16 cellular contexts compared by ENCODE assay signal in the genomic region with DNA sequence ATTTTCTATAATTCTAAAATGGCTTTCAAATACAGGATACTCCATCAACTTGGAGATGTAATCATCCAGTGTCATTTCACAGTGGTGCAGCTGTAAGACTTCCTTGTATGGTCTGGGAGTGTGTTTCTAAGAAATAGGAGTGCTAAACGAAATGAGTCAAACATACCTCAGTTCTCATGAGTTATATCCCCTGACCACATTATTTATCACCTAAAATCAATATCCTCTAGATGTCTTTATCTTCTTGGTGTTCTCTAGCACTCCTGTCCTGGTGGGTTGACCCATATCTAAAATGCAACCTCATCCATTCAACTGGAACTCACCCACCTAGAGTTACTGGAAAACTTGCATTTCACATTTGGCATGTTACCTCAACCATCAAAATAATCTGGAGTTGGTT. TPM values are rescaled to one million over a fixed set of nuclear protein-coding genes. Genes with fewer than 3 reads are reported as not detected.
DNase-seq lines count a peak whose midpoint lies in the region.
"Had no signal": no experiment of that assay in that cellular context is flagged by ENCODE, and none has a peak within 500 bp of the region (broad histone marks: within the 10 kb centered on the region; RNA-seq: fewer than 3 reads in every experiment).

No MANE protein-coding gene starts in this region.

- peak overlapping the region; percentile 15 for H3K27ac Mint-ChIP-seq in activated CD4-positive, alpha-beta T cell treated with anti-CD3 and anti-CD28 coated beads, Interleukin-2, amount 10 ng/mL, durations not matched to agents 24 days and 14 days
- H3K27ac Mint-ChIP-seq: activated naive CD8-positive, alpha-beta T cell; CD4-positive, alpha-beta T cell had no signal

- H3K27me3 Mint-ChIP-seq in activated CD4-positive, alpha-beta T cell treated with anti-CD3 and anti-CD28 coated beads, Interleukin-2, amount 10 ng/mL, durations not matched to agents 24 days and 14 days, result peaks cover 7% of the 10 kb centered on the region
- H3K27me3 Mint-ChIP-seq: activated naive CD8-positive, alpha-beta T cell had no signal

- no peak overlapping the region for H3K4me3 Mint-ChIP-seq in activated CD4-positive, alpha-beta T cell treated with anti-CD3 and anti-CD28 coated beads, Interleukin-2, amount 10 ng/mL, durations not matched to agents 24 days and 14 days
- H3K4me3 Mint-ChIP-seq: activated naive CD8-positive, alpha-beta T cell; CD4-positive, alpha-beta T cell had no signal

- peaks cover 6% of the 10 kb centered on the region for H3K9me3 Mint-ChIP-seq in activated CD4-positive, alpha-beta T cell treated with anti-CD3 and anti-CD28 coated beads, Interleukin-2, amount 10 ng/mL, durations not matched to agents 24 days and 14 days
- H3K9me3 Mint-ChIP-seq: CD4-positive, alpha-beta T cell had no signal

- H3K4me3 ChIP-seq in skeletal muscle cell (ENCODE audit: low read depth, low read length), result no peak overlapping the region
- H3K4me3 ChIP-seq: GM12878, left lung, SJSA1 had no signal

- DNase-seq in activated CD4-positive, alpha-beta T cell treated with anti-CD3 and anti-CD28 coated beads, Interleukin-2, amount 10 ng/mL, durations not matched to agents 24 days and 14 days, result peak; percentile 65
- no peak for DNase-seq in activated CD4-positive, alpha-beta T cell treated with anti-CD3 and anti-CD28 coated beads for 1 hour
- DNase-seq in M059J (ENCODE audit: low read depth) (peak; percentile 76), dedifferentiated amniotic fluid mesenchymal stem cell (ENCODE audit: extremely low spot score) (peak; percentile 46), skeletal muscle cell (ENCODE audit: low read depth) (peak; percentile 67), AG20443 (ENCODE audit: low spot score) (no peak), DMS79 (lab: John Stamatoyannopoulos, UW) (no peak)
- no peak for DNase-seq in effector CD4-positive, alpha-beta T cell
- DNase-seq: CD4-positive, alpha-beta T cell; left lung; NCI-H1417 treated with DMSO at 0.1 percent for 48 hours; NCI-H446 had no signal

- H3K4me1 Mint-ChIP-seq in activated CD4-positive, alpha-beta T cell treated with anti-CD3 and anti-CD28 coated beads, Interleukin-2, amount 10 ng/mL, durations not matched to agents 24 days and 14 days, result peaks cover 15% of the 10 kb centered on the region

- intact Hi-C loops in activated CD4-positive, alpha-beta T cell treated with anti-CD3 and anti-CD28 coated beads, Interleukin-2, amount 10 ng/mL, durations not matched to agents 24 days and 14 days (cut with micrococcal nuclease), result loop anchor here (5.0 kb wide), 2 partner anchors 71 to 146 kb away; no protein-coding TSS in a partner anchor

- H3K36me3 Mint-ChIP-seq in activated CD4-positive, alpha-beta T cell treated with anti-CD3 and anti-CD28 coated beads, Interleukin-2, amount 10 ng/mL, durations not matched to agents 24 days and 14 days (ENCODE audit: low read depth), result no peaks in the 10 kb centered on the region
- H3K36me3 Mint-ChIP-seq: activated naive CD8-positive, alpha-beta T cell had no signal

RNA-seq across cellular contexts. Expression of gene TMEM30B, which starts 33.2 kb away (rescaled TPM):
- total RNA-seq in activated CD4-positive, alpha-beta T cell treated with anti-CD3 and anti-CD28 coated beads, Interleukin-2, amount 10 ng/mL, durations not matched to agents 24 days and 14 days, result 0.44 and 0.47 TPM in 2 replicates
- not detected in 2 replicates for total RNA-seq in M059J (2014; rRNA removed; shearing (Covaris generic))
- total RNA-seq: A172, SJSA1 had no signal

Comparison
In these comparisons a context has a peak if more than half of its experiments do, and no peak if none do; other contexts are left out.
1. DNase-seq: peak in activated CD4-positive, alpha-beta T cell treated with anti-CD3 and anti-CD28 coated beads, Interleukin-2, amount 10 ng/mL, durations not matched to agents 24 days and 14 days (single experiment), M059J (single experiment), dedifferentiated amniotic fluid mesenchymal stem cell (single experiment) and skeletal muscle cell (single experiment); none in activated CD4-positive, alpha-beta T cell treated with anti-CD3 and anti-CD28 coated beads for 1 hour (single experiment), AG20443 (single experiment), DMS79 (single experiment) and effector CD4-positive, alpha-beta T cell (single experiment).